Comparison of ENCODE assay signal across 8 cellular contexts in the genomic region with DNA sequence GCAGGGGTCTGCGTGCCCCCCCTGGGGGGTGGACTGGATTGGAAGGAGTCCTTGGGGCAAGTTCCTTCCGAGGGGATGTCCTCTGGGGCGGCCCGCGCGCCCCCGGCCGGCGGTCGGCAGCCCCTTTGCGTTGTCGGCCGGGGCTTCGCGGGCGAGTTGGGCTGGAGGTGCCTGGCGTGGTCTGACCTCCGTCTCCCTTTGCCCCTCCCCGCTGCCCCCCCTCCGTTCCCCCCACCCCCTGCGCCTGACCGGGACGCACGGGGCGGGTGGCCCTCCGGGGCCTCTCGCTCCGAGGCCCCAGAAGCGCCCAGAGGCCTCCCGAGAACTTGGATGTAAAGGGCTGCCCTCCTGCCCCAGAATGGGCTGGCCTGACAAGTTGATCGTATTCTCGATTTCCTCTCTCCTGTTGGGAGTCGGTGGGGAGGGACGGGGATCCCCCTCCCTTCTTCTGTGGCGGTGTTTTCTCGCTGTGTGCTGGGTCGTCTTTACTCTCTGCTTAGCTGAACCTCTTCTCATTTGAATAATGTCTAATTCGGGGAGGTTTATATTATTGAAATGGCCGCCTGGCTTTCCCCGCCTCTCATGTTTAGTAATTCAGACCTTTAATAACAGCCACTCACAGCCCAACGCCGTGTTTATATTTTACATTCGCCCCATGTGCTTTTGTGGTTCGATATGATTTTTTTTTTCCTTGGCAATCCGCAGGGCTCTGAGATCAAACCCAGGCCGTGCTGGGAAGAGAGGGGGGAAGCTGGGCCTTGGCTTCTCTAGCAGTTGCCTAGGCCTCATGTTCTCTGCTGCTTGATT. TPM values are rescaled to one million over a fixed set of nuclear protein-coding genes. Genes with fewer than 3 reads are reported as not detected.
DNase-seq lines count a peak whose midpoint lies in the region; ATAC-seq and TF ChIP-seq lines count a peak whose summit lies in the region.

No MANE protein-coding gene starts in this region.

- H3K4me3 Mint-ChIP-seq in activated CD4-positive, alpha-beta memory T cell treated with anti-CD3 and anti-CD28 coated beads for 36 hours, result peak overlapping the region; percentile 92

- H3K36me3 ChIP-seq in BJ (ENCODE audit: control insufficient read depth, insufficient read depth, low read length) (no peaks in the 10 kb centered on the region), duodenal mucosa (ENCODE audit: control insufficient read depth in 1 of 2, insufficient read depth in 2 of 2, low read length in 2 of 2) (no peaks in the 10 kb centered on the region), lung (ENCODE audit: control insufficient read depth in 2 of 2, insufficient read depth in 2 of 2, low read length in 2 of 2) (no peaks in the 10 kb centered on the region)

- peaks cover 51% of the 10 kb centered on the region for H3K4me1 Mint-ChIP-seq in activated CD4-positive, alpha-beta memory T cell treated with anti-CD3 and anti-CD28 coated beads for 36 hours (ENCODE audit: low read depth)

- peaks cover under 1% of the 10 kb centered on the region for H3K9me3 Mint-ChIP-seq in activated CD4-positive, alpha-beta memory T cell treated with anti-CD3 and anti-CD28 coated beads for 36 hours

- H3K36me3 Mint-ChIP-seq in activated CD4-positive, alpha-beta memory T cell treated with anti-CD3 and anti-CD28 coated beads for 36 hours, result peaks cover 12% of the 10 kb centered on the region

- TF ChIP-seq POLR2A in GM19099 (IDR thresholded peaks at IDR 0.05; ENCODE audit: extremely low read depth, insufficient read length, low read depth), result peak; percentile 81

- H3K27ac ChIP-seq in duodenal mucosa (ENCODE audit: low read depth, low read length) (peak overlapping the region; percentile 96), lung (ENCODE audit: low read depth in 1 of 2, low read length in 1 of 2) (peak overlapping the region; percentile 94)

- DNase-seq in BJ (ENCODE audit: low read depth) (peak; percentile 15), NCI-H526 treated with DMSO at 0.1 percent for 48 hours (lab: John Stamatoyannopoulos, UW) (peak; percentile 97), lung (ENCODE audit: low spot score) (peak; percentile 54)
- DNase-seq in activated CD4-positive, alpha-beta memory T cell treated with anti-CD3 and anti-CD28 coated beads for 36 hours, result peak; percentile 88
- peak; percentile 28 to 36 (median 31) for DNase-seq in stimulated activated CD4-positive, alpha-beta T cell treated with anti-CD3 and anti-CD28 coated beads, TNF-alpha, amount 100 ng/mL, for 4 hours (ENCODE audit: low read depth in 3 of 3)

- intact Hi-C loops in activated CD4-positive, alpha-beta memory T cell treated with anti-CD3 and anti-CD28 coated beads for 36 hours (cut with micrococcal nuclease), result loop anchor here (1.0 to 5.0 kb wide), 13 partner anchors 43 to 715 kb away; partner anchors contain the start of genes CREG1, DCAF6, GPA33 and MPC2

- H3K4me3 ChIP-seq in BJ (ENCODE audit: low read depth, low read length), result peak overlapping the region; percentile 93
- H3K4me3 ChIP-seq in duodenal mucosa (ENCODE audit: low read depth in 1 of 2, low read length in 2 of 2), result peak overlapping the region; percentile 73 to 83
- H3K4me3 ChIP-seq in lung, result peak overlapping the region; percentile 96

- H3K27ac Mint-ChIP-seq in activated CD4-positive, alpha-beta memory T cell treated with anti-CD3 and anti-CD28 coated beads for 36 hours, result peak overlapping the region; percentile 96

- H3K27me3 ChIP-seq in BJ (ENCODE audit: control insufficient read depth, insufficient read depth, low read length) (no peaks in the 10 kb centered on the region), duodenal mucosa (ENCODE audit: control insufficient read depth in 1 of 2, insufficient read depth in 2 of 2, low read length in 2 of 2) (no peaks in the 10 kb centered on the region), lung (ENCODE audit: control insufficient read depth, insufficient read depth) (no peaks in the 10 kb centered on the region)

- H3K9ac ChIP-seq in duodenal mucosa (ENCODE audit: low read depth in 1 of 2, low read length in 2 of 2), result peak overlapping the region; percentile 75 to 84

- TF ChIP-seq CTCF in BJ (IDR thresholded peaks at IDR 0.05; ENCODE audit: insufficient read depth, low read depth, low read length) (no peak), lung (IDR thresholded peaks at IDR 0.05; ENCODE audit: control extremely low read depth, extremely low read depth) (no peak)

- peaks cover 1% of the 10 kb centered on the region for H3K27me3 Mint-ChIP-seq in activated CD4-positive, alpha-beta memory T cell treated with anti-CD3 and anti-CD28 coated beads for 36 hours

- POLR2A ChIA-PET in BJ (lab: Charles Lee), result interaction anchor here (0.6 kb wide), 1 partner anchor 82 kb away, joined by 3 read pairs; no protein-coding TSS in a partner anchor
- POLR2A ChIA-PET in activated CD4-positive, alpha-beta memory T cell treated with anti-CD3 and anti-CD28 coated beads for 36 hours (lab: Charles Lee), result interaction anchor here (0.8 to 2.0 kb wide), 5 partner anchors 11 to 295 kb away, joined by 3 to 12 read pairs (median 5); partner anchors contain the start of gene CD247

- H3K4me1 ChIP-seq in duodenal mucosa (ENCODE audit: control insufficient read depth in 1 of 2, insufficient read depth in 2 of 2, low read length in 2 of 2), result peaks cover 17 to 37% of the 10 kb centered on the region in 2 donors
- H3K4me1 ChIP-seq in lung (ENCODE audit: control insufficient read depth in 2 of 2, insufficient read depth in 2 of 2, low read length in 2 of 2), result peaks cover 0 to 10% of the 10 kb centered on the region in 2 donors

- H3K9me3 ChIP-seq in duodenal mucosa (ENCODE audit: control insufficient read depth in 1 of 2, low read length in 2 of 2) (peaks cover 0 to under 1% of the 10 kb centered on the region in 2 donors), lung (ENCODE audit: control insufficient read depth in 2 of 2, insufficient read depth in 1 of 2, low read length in 1 of 2) (no peaks in the 10 kb centered on the region)

- WGBS in lung, 2 donors, result 0 to 1% methylated on average over 22 to 46 of the region's 46 CpGs

- CTCF ChIA-PET in BJ (lab: Yijun Ruan, JAX), result interaction anchor here (0.5 to 2.0 kb wide), 4 partner anchors 8 to 1422 kb away, joined by 3 to 6 read pairs (median 6); no protein-coding TSS in a partner anchor
- CTCF ChIA-PET in activated CD4-positive, alpha-beta memory T cell treated with anti-CD3 and anti-CD28 coated beads for 36 hours (lab: Charles Lee), result interaction anchor here (0.7 to 1.2 kb wide), 4 partner anchors 12 to 484 kb away, joined by 3 to 7 read pairs (median 4); no protein-coding TSS in a partner anchor

- peak; percentile 60 for ATAC-seq in HG03432 (IDR thresholded peaks at IDR 0.05; ENCODE audit: unreplicated experiment)
- ATAC-seq in lung (ENCODE audit: insufficient read depth, low FRiP score), result peak; percentile 39

RNA-seq across cellular contexts. Expression of gene POU2F1, which starts 1.3 kb away (rescaled TPM):
- 3.9 and 4.6 TPM in 2 replicates for polyA plus RNA-seq in BJ (2011; rRNA removed)
- polyA minus RNA-seq in BJ (2011; rRNA and poly(A)+ RNA removed), result 7.5 and 13.4 TPM in 2 replicates
- total RNA-seq in activated CD4-positive, alpha-beta memory T cell treated with anti-CD3 and anti-CD28 coated beads for 36 hours, result 10 to 100 TPM; 17.7 to 20.1 TPM
- total RNA-seq in lung, result 10 to 100 TPM; 14.0 to 34.4 TPM
- 1 to 10 TPM; 2.0 to 3.3 TPM for polyA plus RNA-seq in lung

Comparison
In these comparisons a context has a peak if more than half of its experiments do, and no peak if none do; other contexts are left out.
1. Peak in every context shown above with its lines: DNase-seq, ATAC-seq, H3K4me3 ChIP-seq and H3K27ac ChIP-seq.
2. DNase-seq: peak in every context shown above with its lines; median percentile 97 in NCI-H526 treated with DMSO at 0.1 percent for 48 hours; 88 in activated CD4-positive, alpha-beta memory T cell treated with anti-CD3 and anti-CD28 coated beads for 36 hours; 54 in lung; 31 in stimulated activated CD4-positive, alpha-beta T cell treated with anti-CD3 and anti-CD28 coated beads, TNF-alpha, amount 100 ng/mL, for 4 hours; 15 in BJ.